In the genomic region with DNA sequence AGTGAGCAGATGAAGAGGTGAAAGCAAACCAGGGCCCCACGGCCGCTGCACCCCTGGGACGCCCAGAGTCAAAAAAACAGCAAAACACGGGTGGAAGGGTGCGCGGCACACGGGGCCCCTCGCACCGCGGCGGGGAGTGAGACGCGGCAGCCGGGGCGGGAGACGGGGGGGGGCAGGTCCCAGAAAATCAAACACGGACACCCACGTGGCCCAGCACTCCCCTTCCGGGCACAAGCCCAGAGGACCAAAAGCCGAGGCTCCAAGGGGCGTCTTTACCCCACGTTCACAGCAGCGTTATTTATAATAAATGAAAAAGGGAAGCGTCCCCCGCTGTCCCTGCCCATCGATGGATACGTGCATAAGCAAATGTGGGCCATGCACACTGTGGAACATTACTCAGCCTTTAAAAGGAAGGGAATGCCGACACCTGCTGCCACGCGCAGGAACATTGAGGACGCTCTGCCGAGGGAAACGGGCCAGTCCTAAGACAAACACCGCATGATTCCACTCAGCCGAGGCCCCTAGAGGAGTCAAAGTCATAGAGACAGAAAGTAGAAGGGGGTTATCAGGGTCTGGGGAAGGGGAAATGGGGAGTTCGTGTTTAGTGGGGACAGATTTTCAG, we compare ENCODE assay signal across 8 cellular contexts. TPM values are rescaled to one million over a fixed set of nuclear protein-coding genes. Genes with fewer than 3 reads are reported as not detected.
DNase-seq lines count a peak whose midpoint lies in the region; ATAC-seq and TF ChIP-seq lines count a peak whose summit lies in the region.

No MANE protein-coding gene starts in this region.

- peaks cover 6% of the 10 kb centered on the region for H3K36me3 Mint-ChIP-seq in Caco-2 (ENCODE audit: insufficient read depth, unreplicated experiment)
- peaks cover 12 to 23% (median 22%) of the 10 kb centered on the region in 3 experiments; a peak in 6 of 7 replicates for H3K36me3 Mint-ChIP-seq in H9 (ENCODE audit: insufficient read depth in 1 of 3, low read depth in 3 of 3)
- peaks cover 8% of the 10 kb centered on the region for H3K36me3 Mint-ChIP-seq in T-helper 1 cell treated with Interleukin-12 subunit alpha and Interleukin-12 subunit beta and Interleukin-4 antibody, amounts not matched to agents 30 μg/mL and 1 μg/mL, for 36 hours (ENCODE audit: low read depth)
- peaks cover 7% of the 10 kb centered on the region for H3K36me3 Mint-ChIP-seq in neural progenitor cell

- BruUV-seq in Caco-2 (replicated peaks; lab: Mats Ljungman, UMichigan) = no TSS peak

- no peak overlapping the region for H3K27ac ChIP-seq in H9 (ENCODE audit: insufficient read length, low read depth, low read length)
- H3K27ac ChIP-seq in neural progenitor cell = no peak overlapping the region

- H3K79me2 ChIP-seq in H9 (ENCODE audit: insufficient read depth, low read length) (peaks cover 13% of the 10 kb centered on the region; the same call in 1 of the 2 replicates), neural progenitor cell (ENCODE audit: low read depth) (peaks cover 26% of the 10 kb centered on the region)

- no peak for ATAC-seq in HG03521 (IDR thresholded peaks at IDR 0.05; ENCODE audit: unreplicated experiment)

- no peak overlapping the region for H3K23ac ChIP-seq in H9 (ENCODE audit: insufficient read length, low read depth, low read length)

- H3K4me1 ChIP-seq in Caco-2 = 0 out of 2 replicates have a peak, but pooled peaks cover 4% of the 10 kb centered on the region
- no peaks in the 10 kb centered on the region; the same call in 1 of the 2 replicates for H3K4me1 ChIP-seq in H9 (ENCODE audit: insufficient read depth, low read length)
- H3K4me1 ChIP-seq in neural progenitor cell = peaks cover 26% of the 10 kb centered on the region

- peaks cover 12% of the 10 kb centered on the region for H3F3A ChIP-seq in neural progenitor cell (ENCODE audit: low read depth)

- no peak for TF ChIP-seq CTCF in Caco-2 (IDR thresholded peaks at IDR 0.05; ENCODE audit: insufficient read depth in 1 of 2, low read depth in 1 of 2, low read length in 1 of 2, severe bottlenecking in 1 of 2, unreplicated experiment in 1 of 2)
- TF ChIP-seq CTCF in H9 (conservative IDR thresholded peaks at IDR 0.05) = no peak
- TF ChIP-seq CTCF in epithelial cell of proximal tubule (conservative IDR thresholded peaks at IDR 0.05; ENCODE audit: low read depth, low read length) = no peak
- no peak for TF ChIP-seq CTCF in neural progenitor cell (IDR thresholded peaks at IDR 0.05)

- H3K18ac ChIP-seq in H9 (ENCODE audit: insufficient read length, low read depth, low read length) = no peak overlapping the region

- H4K5ac ChIP-seq in H9 (ENCODE audit: insufficient read length, low read depth, low read length) = no peak overlapping the region

- no peak overlapping the region for H2BK15ac ChIP-seq in H9 (ENCODE audit: low read depth, low read length)

- H3K36me3 ChIP-seq in Caco-2 (ENCODE audit: control insufficient read depth, insufficient read depth, low read length) (no peaks in the 10 kb centered on the region; the same call in 1 of the 2 replicates), neural progenitor cell (no peaks in the 10 kb centered on the region)

- H3K27me3 ChIP-seq in Caco-2 (replicated peaks; ENCODE audit: control insufficient read depth, insufficient read depth, low read length) = no peaks in the 10 kb centered on the region; the same call in 1 of the 2 replicates
- H3K27me3 ChIP-seq in H9 (ENCODE audit: insufficient read depth, low read length) = no peaks in the 10 kb centered on the region; the same call in 1 of the 2 replicates
- peaks cover 19% of the 10 kb centered on the region for H3K27me3 ChIP-seq in neural progenitor cell

- H3K4me1 Mint-ChIP-seq in Caco-2 (ENCODE audit: low read depth, unreplicated experiment) (no peaks in the 10 kb centered on the region), H9 (peaks cover 22 to 35% of the 10 kb centered on the region in 2 experiments), neural progenitor cell (peaks cover 24% of the 10 kb centered on the region)
- H3K4me1 Mint-ChIP-seq in T-helper 1 cell treated with Interleukin-12 subunit alpha and Interleukin-12 subunit beta and Interleukin-4 antibody, amounts not matched to agents 30 μg/mL and 1 μg/mL, for 36 hours (ENCODE audit: low read depth) = peaks cover 19% of the 10 kb centered on the region

- H2AFZ ChIP-seq in H9 (ENCODE audit: low read length) = no peak overlapping the region
- peak overlapping the region; percentile 14 for H2AFZ ChIP-seq in neural progenitor cell (replicated peaks)

- H2BK5ac ChIP-seq in H9 (ENCODE audit: insufficient read length, low read length) = no peak overlapping the region

- H3K27ac Mint-ChIP-seq in Caco-2 (ENCODE audit: unreplicated experiment) (peak overlapping the region; percentile 81), H9 (no peak overlapping the region), neural progenitor cell (no peak overlapping the region)
- H3K27ac Mint-ChIP-seq in T-helper 1 cell treated with Interleukin-12 subunit alpha and Interleukin-12 subunit beta and Interleukin-4 antibody, amounts not matched to agents 30 μg/mL and 1 μg/mL, for 36 hours = no peak overlapping the region

- H2AK5ac ChIP-seq in H9 (ENCODE audit: insufficient read length, low read length) = no peak overlapping the region

- H4K8ac ChIP-seq in H9 (replicated peaks; ENCODE audit: insufficient read length, low read depth, low read length) = no peak overlapping the region

- H3K27me3 Mint-ChIP-seq in Caco-2 (ENCODE audit: insufficient read depth, unreplicated experiment) (peaks cover 3% of the 10 kb centered on the region), H9 (ENCODE audit: low read depth) (peaks cover 18% of the 10 kb centered on the region), neural progenitor cell (ENCODE audit: insufficient read depth, low read depth) (peaks cover 7% of the 10 kb centered on the region)
- H3K27me3 Mint-ChIP-seq in T-helper 1 cell treated with Interleukin-12 subunit alpha and Interleukin-12 subunit beta and Interleukin-4 antibody, amounts not matched to agents 30 μg/mL and 1 μg/mL, for 36 hours (ENCODE audit: low read depth) = no peaks in the 10 kb centered on the region

- H2BK120ac ChIP-seq in H9 (ENCODE audit: low read depth, low read length, poor library complexity, severe bottlenecking) = no peak overlapping the region

- H2BK12ac ChIP-seq in H9 (ENCODE audit: insufficient read length, low read depth, low read length) = no peak overlapping the region

- H3K56ac ChIP-seq in H9 (ENCODE audit: insufficient read length, low read depth, low read length) = no peak overlapping the region

- no peak overlapping the region for H2BK20ac ChIP-seq in H9 (ENCODE audit: low read depth, low read length, poor library complexity, severe bottlenecking)

- H3K79me1 ChIP-seq in H9 (ENCODE audit: insufficient read depth, low read depth, low read length, poor library complexity, severe bottlenecking) = no peaks in the 10 kb centered on the region

- no peaks in the 10 kb centered on the region for H4K20me1 ChIP-seq in H9 (ENCODE audit: control insufficient read depth, insufficient read depth, insufficient read length)
- peaks cover 18% of the 10 kb centered on the region for H4K20me1 ChIP-seq in neural progenitor cell (ENCODE audit: low read depth)

- no peak overlapping the region for H3K9ac ChIP-seq in H9 (ENCODE audit: extremely low read depth, insufficient read length, low read length)
- H3K9ac ChIP-seq in neural progenitor cell = no peak overlapping the region

- no peak overlapping the region for H4K91ac ChIP-seq in H9 (ENCODE audit: insufficient read length, low read depth, low read length)

- no peaks in the 10 kb centered on the region for H3K9me3 ChIP-seq in Caco-2
- H3K9me3 ChIP-seq in H9 (ENCODE audit: control insufficient read depth, low read depth, low read length) = no peaks in the 10 kb centered on the region
- H3K9me3 ChIP-seq in neural progenitor cell (ENCODE audit: low read depth) = no peaks in the 10 kb centered on the region

- H3K4me3 ChIP-seq in Caco-2 (ENCODE audit: low read depth, low read length) (peak overlapping the region; percentile 87), epithelial cell of proximal tubule (ENCODE audit: low read depth, low read length) (peak overlapping the region; percentile 78), neural progenitor cell (peak overlapping the region; percentile 98)

- no peak overlapping the region for H3T11ph ChIP-seq in H9 (ENCODE audit: low read length)

- CTCF ChIA-PET in Caco-2 (lab: Charles Lee) = no interaction called here

- no peak overlapping the region; the same call in 1 of the 2 replicates for H3K14ac ChIP-seq in H9 (ENCODE audit: insufficient read depth, low read length)

- H3K4me2 ChIP-seq in H9 (ENCODE audit: insufficient read depth, insufficient read length, low read length) (peak overlapping the region; percentile 56), neural progenitor cell (peak overlapping the region; percentile 100)

- no peak overlapping the region for H3K4ac ChIP-seq in H9 (ENCODE audit: low read depth, low read length)

- H3K4me3 Mint-ChIP-seq in Caco-2 (ENCODE audit: unreplicated experiment) (peak overlapping the region; percentile 80), H9 (peak overlapping the region; percentile 95 to 98), neural progenitor cell (peak overlapping the region; percentile 94)
- peak overlapping the region; percentile 87 for H3K4me3 Mint-ChIP-seq in T-helper 1 cell treated with Interleukin-12 subunit alpha and Interleukin-12 subunit beta and Interleukin-4 antibody, amounts not matched to agents 30 μg/mL and 1 μg/mL, for 36 hours

- H3K23me2 ChIP-seq in H9 (ENCODE audit: insufficient read length, low read depth, low read length, poor library complexity, severe bottlenecking) = peaks cover 7% of the 10 kb centered on the region

- DNase-seq in Caco-2 (no peak), H9 (peak; percentile 22), epithelial cell of proximal tubule (ENCODE audit: low read depth) (no peak), neural progenitor cell (ENCODE audit: low spot score) (no peak), GM03348 (ENCODE audit: low spot score) (no peak), cerebellar cortex (ENCODE audit: low spot score) (no peak)

- WGBS in H9 (ENCODE audit: extremely low coverage, insufficient read length, low lambda C conversion rate) = no CpG with 5 or more reads among the region's 36 CpGs

- POLR2A ChIA-PET in Caco-2 (lab: Charles Lee) = no interaction called here

- H3K9me3 Mint-ChIP-seq in Caco-2 (ENCODE audit: unreplicated experiment) (no peaks in the 10 kb centered on the region), H9 (no peaks in the 10 kb centered on the region), neural progenitor cell (no peaks in the 10 kb centered on the region)
- no peaks in the 10 kb centered on the region for H3K9me3 Mint-ChIP-seq in T-helper 1 cell treated with Interleukin-12 subunit alpha and Interleukin-12 subunit beta and Interleukin-4 antibody, amounts not matched to agents 30 μg/mL and 1 μg/mL, for 36 hours

- intact Hi-C loops in Caco-2 (cut with micrococcal nuclease; ENCODE audit: unreplicated experiment) = no loop called here

RNA-seq across cellular contexts. Expression of gene COPS9, which starts 0.7 kb away (rescaled TPM):
- total RNA-seq in Caco-2 (2022) (76.8 and 86.3 TPM in 2 replicates), H9 (2021) (142 and 149 TPM in 2 replicates), epithelial cell of proximal tubule (274 and 409 TPM in 2 replicates), neural progenitor cell (ENCODE audit: low replicate concordance) (70.5 and 83.9 TPM in 2 replicates)

RNA-seq across cellular contexts. Expression of gene OTOS, which starts 3.7 kb away (rescaled TPM):
- not detected in 2 replicates for total RNA-seq in Caco-2 (2022)
- not detected in 2 replicates for total RNA-seq in H9 (2021)
- total RNA-seq in epithelial cell of proximal tubule = not detected in 2 replicates
- not detected in 2 replicates for total RNA-seq in neural progenitor cell (ENCODE audit: low replicate concordance)
